1 cellular context compared by ENCODE assay signal in the genomic region with DNA sequence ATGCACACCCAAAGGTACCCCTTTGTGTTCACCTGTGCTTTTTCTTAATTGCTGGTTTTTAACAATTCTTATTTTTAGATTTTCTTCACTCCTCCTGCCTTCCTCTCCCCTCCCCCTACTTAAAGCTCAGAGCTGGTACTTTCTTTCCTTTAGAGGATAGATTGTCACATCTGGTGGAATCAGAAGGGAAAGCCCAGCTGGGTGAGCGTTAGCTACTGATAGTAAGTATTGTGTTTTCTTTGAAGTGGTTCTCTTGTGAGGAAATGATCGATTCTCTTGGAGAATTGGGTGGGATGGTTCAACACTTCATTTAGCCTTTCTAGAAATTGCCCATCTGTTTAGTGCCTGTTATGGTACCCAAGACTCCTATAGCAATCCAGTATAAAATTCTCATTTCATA.
TF ChIP-seq lines count a peak whose summit lies in the region.

No MANE protein-coding gene starts in this region.

TF ChIP-seq in K562, 482 proteins besides CTCF, POLR2A, EP300 and RAD21 (continued from another document):
- TF ChIP-seq, protein P1, sequence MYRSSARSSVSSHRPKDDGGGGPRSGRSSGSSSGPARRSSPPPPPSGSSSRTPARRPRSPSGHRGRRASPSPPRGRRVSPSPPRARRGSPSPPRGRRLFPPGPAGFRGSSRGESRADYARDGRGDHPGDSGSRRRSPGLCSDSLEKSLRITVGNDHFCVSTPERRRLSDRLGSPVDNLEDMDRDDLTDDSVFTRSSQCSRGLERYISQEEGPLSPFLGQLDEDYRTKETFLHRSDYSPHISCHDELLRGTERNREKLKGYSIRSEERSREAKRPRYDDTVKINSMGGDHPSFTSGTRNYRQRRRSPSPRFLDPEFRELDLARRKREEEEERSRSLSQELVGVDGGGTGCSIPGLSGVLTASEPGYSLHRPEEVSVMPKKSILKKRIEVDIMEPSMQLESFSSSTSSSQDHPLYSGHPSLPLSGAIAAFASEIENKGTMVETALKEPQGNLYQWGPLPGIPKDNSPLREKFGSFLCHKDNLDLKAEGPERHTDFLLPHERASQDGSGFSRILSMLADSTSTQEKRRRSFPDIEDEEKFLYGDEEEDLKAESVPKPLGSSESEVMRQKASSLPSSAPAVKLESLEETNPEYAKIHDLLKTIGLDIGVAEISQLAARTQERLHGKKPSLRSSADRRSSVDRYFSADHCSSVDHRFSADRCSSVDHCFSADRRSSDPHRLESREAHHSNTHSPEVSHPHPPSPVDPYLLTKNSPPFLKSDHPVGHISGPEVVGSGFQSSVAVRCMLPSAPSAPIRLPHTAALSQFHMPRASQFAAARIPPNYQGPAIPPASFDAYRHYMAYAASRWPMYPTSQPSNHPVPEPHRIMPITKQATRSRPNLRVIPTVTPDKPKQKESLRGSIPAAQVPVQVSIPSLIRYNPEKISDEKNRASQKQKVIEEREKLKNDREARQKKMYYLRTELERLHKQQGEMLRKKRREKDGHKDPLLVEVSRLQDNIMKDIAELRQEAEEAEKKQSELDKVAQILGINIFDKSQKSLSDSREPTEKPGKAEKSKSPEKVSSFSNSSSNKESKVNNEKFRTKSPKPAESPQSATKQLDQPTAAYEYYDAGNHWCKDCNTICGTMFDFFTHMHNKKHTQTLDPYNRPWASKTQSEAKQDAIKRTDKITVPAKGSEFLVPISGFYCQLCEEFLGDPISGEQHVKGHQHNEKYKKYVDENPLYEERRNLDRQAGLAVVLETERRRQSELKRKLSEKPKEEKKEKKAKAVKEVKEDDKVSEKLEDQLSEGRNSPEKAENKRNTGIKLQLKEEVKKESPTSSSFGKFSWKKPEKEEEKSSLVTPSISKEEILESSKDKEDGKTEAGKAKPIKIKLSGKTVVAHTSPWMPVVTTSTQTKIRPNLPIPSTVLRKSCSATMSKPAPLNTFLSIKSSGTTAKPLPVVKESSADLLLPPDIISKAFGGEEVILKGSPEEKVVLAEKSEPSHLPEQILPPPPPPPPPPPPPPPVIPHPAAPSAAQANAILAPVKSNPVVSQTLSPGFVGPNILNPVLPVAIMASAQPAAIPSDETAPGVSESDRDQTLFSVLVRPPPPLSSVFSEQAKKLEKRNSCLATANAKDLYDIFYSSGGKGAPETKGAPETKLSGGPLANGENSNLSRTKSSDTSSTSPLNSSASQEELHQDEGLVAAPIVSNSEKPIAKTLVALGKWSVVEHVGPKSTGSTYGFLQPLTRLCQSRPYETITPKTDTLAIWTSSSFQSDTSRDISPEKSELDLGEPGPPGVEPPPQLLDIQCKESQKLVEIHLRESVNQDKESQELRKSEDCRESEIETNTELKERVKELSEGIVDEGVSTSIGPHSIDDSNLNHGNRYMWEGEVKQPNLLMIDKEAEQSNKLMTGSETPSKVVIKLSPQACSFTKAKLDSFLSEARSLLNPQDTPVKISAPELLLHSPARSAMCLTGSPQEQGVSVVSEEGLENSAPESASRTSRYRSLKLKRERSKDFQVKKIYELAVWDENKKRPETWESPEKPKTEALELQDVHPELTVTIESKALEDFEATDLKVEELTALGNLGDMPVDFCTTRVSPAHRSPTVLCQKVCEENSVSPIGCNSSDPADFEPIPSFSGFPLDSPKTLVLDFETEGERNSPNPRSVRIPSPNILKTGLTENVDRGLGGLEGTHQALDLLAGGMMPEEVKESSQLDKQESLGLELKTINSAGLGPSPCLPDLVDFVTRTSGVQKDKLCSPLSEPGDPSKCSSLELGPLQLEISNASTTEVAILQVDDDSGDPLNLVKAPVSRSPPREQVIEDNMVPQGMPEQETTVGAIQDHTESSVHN (IDR thresholded peaks at IDR 0.05; ENCODE audit: borderline replicate concordance in 1 of 2, low read depth in 1 of 2) = no peak
- TF ChIP-seq ZNF239 (CRISPR knock-in tag; IDR thresholded peaks at IDR 0.05) (no peak), TCF7L2 (IDR thresholded peaks at IDR 0.05; ENCODE audit: low read depth, low read length) (no peak), NUFIP1 (IDR thresholded peaks at IDR 0.05; ENCODE audit: partially characterized antibody) (no peak), ZNF232 (CRISPR knock-in tag; IDR thresholded peaks at IDR 0.05) (no peak), TCFL5 (CRISPR knock-in tag; conservative IDR thresholded peaks at IDR 0.05) (no peak), TAL1 (IDR thresholded peaks at IDR 0.05) (peak; percentile 51), SIN3B (IDR thresholded peaks at IDR 0.05; ENCODE audit: low read depth) (no peak), TEAD4 (IDR thresholded peaks at IDR 0.05; ENCODE audit: low read length) (0 out of 2 replicates have a peak, but pooled peaks have one; percentile 26), TEAD4 (CRISPR knock-in tag; IDR thresholded peaks at IDR 0.05; ENCODE audit: borderline replicate concordance) (no peak), BHLHE40 (IDR thresholded peaks at IDR 0.05; ENCODE audit: low read length) (no peak), SNRNP70 (optimal IDR thresholded peaks at IDR 0.05; ENCODE audit: low read depth, low read length) (no peak), RAD51 (IDR thresholded peaks at IDR 0.05; ENCODE audit: borderline replicate concordance, low read depth) (no peak), TCF3 (CRISPR knock-in tag; IDR thresholded peaks at IDR 0.05) (peak; percentile 49; the same call in 1 of the 2 replicates), SMAD1 (IDR thresholded peaks at IDR 0.05; ENCODE audit: low read depth, low read length, partially characterized antibody) (no peak), ARID1B (IDR thresholded peaks at IDR 0.05) (peak; percentile 25; the same call in 1 of the 2 replicates), ZNF644 (tag; IDR thresholded peaks at IDR 0.05; ENCODE audit: low read depth) (no peak), GATAD2B (IDR thresholded peaks at IDR 0.05; ENCODE audit: borderline replicate concordance) (no peak), CBFA2T3 (IDR thresholded peaks at IDR 0.05) (peak; percentile 77), ETV5 (CRISPR knock-in tag; IDR thresholded peaks at IDR 0.05; ENCODE audit: low read depth) (no peak)
- TF ChIP-seq, protein P2, sequence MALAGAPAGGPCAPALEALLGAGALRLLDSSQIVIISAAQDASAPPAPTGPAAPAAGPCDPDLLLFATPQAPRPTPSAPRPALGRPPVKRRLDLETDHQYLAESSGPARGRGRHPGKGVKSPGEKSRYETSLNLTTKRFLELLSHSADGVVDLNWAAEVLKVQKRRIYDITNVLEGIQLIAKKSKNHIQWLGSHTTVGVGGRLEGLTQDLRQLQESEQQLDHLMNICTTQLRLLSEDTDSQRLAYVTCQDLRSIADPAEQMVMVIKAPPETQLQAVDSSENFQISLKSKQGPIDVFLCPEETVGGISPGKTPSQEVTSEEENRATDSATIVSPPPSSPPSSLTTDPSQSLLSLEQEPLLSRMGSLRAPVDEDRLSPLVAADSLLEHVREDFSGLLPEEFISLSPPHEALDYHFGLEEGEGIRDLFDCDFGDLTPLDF (CRISPR knock-in tag; IDR thresholded peaks at IDR 0.05) = no peak
- TF ChIP-seq, protein P3, sequence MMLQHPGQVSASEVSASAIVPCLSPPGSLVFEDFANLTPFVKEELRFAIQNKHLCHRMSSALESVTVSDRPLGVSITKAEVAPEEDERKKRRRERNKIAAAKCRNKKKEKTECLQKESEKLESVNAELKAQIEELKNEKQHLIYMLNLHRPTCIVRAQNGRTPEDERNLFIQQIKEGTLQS (IDR thresholded peaks at IDR 0.05) = no peak
- TF ChIP-seq, protein P3 (CRISPR knock-in tag; conservative IDR thresholded peaks at IDR 0.05) = no peak
- TF ChIP-seq, protein P4, sequence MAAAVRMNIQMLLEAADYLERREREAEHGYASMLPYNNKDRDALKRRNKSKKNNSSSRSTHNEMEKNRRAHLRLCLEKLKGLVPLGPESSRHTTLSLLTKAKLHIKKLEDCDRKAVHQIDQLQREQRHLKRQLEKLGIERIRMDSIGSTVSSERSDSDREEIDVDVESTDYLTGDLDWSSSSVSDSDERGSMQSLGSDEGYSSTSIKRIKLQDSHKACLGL (CRISPR knock-in tag; IDR thresholded peaks at IDR 0.05; ENCODE audit: borderline replicate concordance, poor library complexity, severe bottlenecking) = no peak
TF ChIP-seq in K562: peak in this region for 7.
